In the genomic region with DNA sequence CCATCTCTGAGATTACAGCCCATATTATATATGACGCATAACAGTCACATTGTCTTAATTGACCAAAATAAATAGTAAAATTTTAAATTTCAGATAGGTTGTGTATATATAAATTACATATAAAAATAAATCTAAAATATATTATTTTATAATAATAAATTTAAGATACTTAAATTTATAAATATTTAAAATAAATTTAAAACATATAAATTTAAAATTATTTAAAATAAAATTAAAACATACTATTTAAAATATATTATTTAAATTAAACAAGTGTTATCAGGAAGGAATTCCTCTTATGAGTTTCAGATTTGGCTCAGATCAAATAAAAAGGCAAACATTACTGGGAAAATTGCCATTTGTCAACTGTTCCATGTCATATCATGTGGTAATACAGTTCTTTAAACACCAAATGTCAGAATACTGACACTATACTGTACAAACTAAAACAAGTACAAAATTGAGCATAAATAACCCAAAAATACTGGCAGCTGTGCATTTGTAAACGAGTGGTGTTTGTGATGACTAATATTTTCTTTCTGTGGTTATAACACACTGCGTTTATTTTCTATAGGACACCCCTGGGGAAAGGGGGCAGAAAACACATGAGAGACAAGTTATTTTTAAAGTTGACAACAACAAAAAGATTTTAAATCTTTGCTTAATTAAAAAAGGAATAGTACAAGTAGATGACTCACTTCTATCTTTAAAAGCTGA, we compare ENCODE assay signal across 23 cellular contexts.
DNase-seq lines count a peak whose midpoint lies in the region; ATAC-seq, FAIRE-seq and TF ChIP-seq lines count a peak whose summit lies in the region.
"Had no signal": no experiment of that assay in that cellular context is flagged by ENCODE, and none has a peak within 500 bp of the region (broad histone marks: within the 10 kb centered on the region; RNA-seq: fewer than 3 reads in every experiment).

No MANE protein-coding gene starts in this region.

- H3K4me3 ChIP-seq in OCI-LY7 (ENCODE audit: low read depth, low read length, poor library complexity, severe bottlenecking), result no peak overlapping the region
- H3K4me3 ChIP-seq: ascending aorta, left ventricle myocardium inferior, psoas muscle had no signal

- TF ChIP-seq CTCF in OCI-LY7 (conservative IDR thresholded peaks at IDR 0.05; ENCODE audit: low read length), result no peak

- CTCF ChIA-PET in OCI-LY7 (lab: Charles Lee; ENCODE audit: unreplicated experiment), result no interaction called here

- H3K9me3 ChIP-seq in OCI-LY7 (ENCODE audit: low read length), result no peaks in the 10 kb centered on the region
- H3K9me3 ChIP-seq: ascending aorta, left ventricle myocardium inferior, psoas muscle had no signal

- no peaks in the 10 kb centered on the region for H3K4me1 ChIP-seq in OCI-LY7 (ENCODE audit: insufficient read depth, low read length, poor library complexity, severe bottlenecking)
- H3K4me1 ChIP-seq: ascending aorta, left ventricle myocardium inferior had no signal

- no peaks in the 10 kb centered on the region for H3K36me3 ChIP-seq in OCI-LY7 (ENCODE audit: insufficient read depth, low read length)
- H3K36me3 ChIP-seq: ascending aorta, left ventricle myocardium inferior, WERI-Rb-1 had no signal

- DNase-seq in H4 (ENCODE audit: low spot score) (peak; percentile 27), NCI-H1694 treated with DMSO at 0.1 percent for 48 hours (lab: John Stamatoyannopoulos, UW) (peak; percentile 85), frontal cortex (ENCODE audit: low spot score in 2 of 2) (no peak), SKM-1 (lab: John Stamatoyannopoulos, UW; ENCODE audit: unreplicated experiment) (no peak), OCI-LY7 (ENCODE audit: low spot score) (no peak)
- DNase-seq: activated CD8-positive, alpha-beta memory T cell treated with anti-CD3 and anti-CD28 coated beads for 24 hours; activated effector memory CD4-positive, alpha-beta T cell treated with Interleukin-2 at 50 U/mL for 16 hours; dermis blood vessel endothelial cell; DMS79 treated with DMSO at 0.1 percent for 48 hours; HFFc6; left ventricle myocardium inferior; naive B cell; NCI-H1048; NCI-H510A; psoas muscle; substantia nigra; SW 1271; WERI-Rb-1 had no signal

- peak; percentile 98 for FAIRE-seq in frontal cortex (lab: Jason Lieb, UNC)
- FAIRE-seq: HepG2 had no signal

- POLR2A ChIA-PET in OCI-LY7 (lab: Charles Lee), result no interaction called here

- no peaks in the 10 kb centered on the region for H4K20me1 ChIP-seq in OCI-LY7 (ENCODE audit: insufficient read depth, low read length)

- no peak overlapping the region for H2AFZ ChIP-seq in OCI-LY7 (ENCODE audit: low read length)

- no peaks in the 10 kb centered on the region for H3K79me2 ChIP-seq in OCI-LY7 (ENCODE audit: insufficient read depth, low read depth, low read length)

- 0 out of 2 replicates have a peak, but pooled peaks cover 5% of the 10 kb centered on the region for H3K9me2 ChIP-seq in OCI-LY7 (ENCODE audit: insufficient read depth, low read length)

- no peak overlapping the region for H3K27ac ChIP-seq in OCI-LY7 (ENCODE audit: low read depth, low read length, poor library complexity, severe bottlenecking)
- H3K27ac ChIP-seq: ascending aorta, left ventricle myocardium inferior, psoas muscle, WERI-Rb-1 had no signal

- ATAC-seq in GM18858 (IDR thresholded peaks at IDR 0.05; ENCODE audit: unreplicated experiment), result peak; percentile 73
- ATAC-seq in esophagus mucosa, result no peak
- ATAC-seq in GM21367 (IDR thresholded peaks at IDR 0.05; ENCODE audit: unreplicated experiment), result no peak
- ATAC-seq: HepG2, psoas muscle had no signal

- BruUV-seq in OCI-LY7 (replicated peaks; lab: Mats Ljungman, UMichigan), result no TSS peak

- intact Hi-C loops in OCI-LY7 (cut with micrococcal nuclease; ENCODE audit: unreplicated experiment), result no loop called here

- no peak overlapping the region for H3K4me2 ChIP-seq in OCI-LY7 (ENCODE audit: low read length)

Comparison
In these comparisons a context has a peak if more than half of its experiments do, and no peak if none do; other contexts are left out.
1. DNase-seq: peak in H4 (single experiment) and NCI-H1694 treated with DMSO at 0.1 percent for 48 hours (single experiment); none in frontal cortex (0 of 2), SKM-1 (single experiment) and OCI-LY7 (single experiment).